ENCODE assay signal across 15 cellular contexts in the genomic region with DNA sequence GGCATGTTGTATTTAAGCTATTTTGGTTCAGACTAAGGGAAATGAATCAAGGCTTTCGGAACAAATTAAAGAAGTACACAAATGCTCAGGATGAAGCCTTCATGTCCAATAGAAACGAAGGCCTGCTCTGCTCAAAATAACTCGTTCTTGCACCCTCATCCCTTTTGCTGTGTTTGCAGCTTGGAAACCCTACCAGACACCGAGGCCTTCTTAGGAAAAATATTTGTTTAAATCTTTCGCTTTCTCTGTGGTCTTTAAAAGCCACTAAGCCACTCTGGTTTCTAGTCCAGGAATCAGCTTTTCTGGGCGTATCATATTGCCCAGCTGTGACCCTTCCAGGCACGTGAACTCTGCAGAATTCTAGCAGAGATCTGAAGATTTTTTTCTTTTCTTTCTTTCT.
DNase-seq lines count a peak whose midpoint lies in the region; ATAC-seq and TF ChIP-seq lines count a peak whose summit lies in the region.
"Had no signal": no experiment of that assay in that cellular context is flagged by ENCODE, and none has a peak within 500 bp of the region (broad histone marks: within the 10 kb centered on the region; RNA-seq: fewer than 3 reads in every experiment).

No MANE protein-coding gene starts in this region.

- ATAC-seq in HG03039 (IDR thresholded peaks at IDR 0.05; ENCODE audit: unreplicated experiment) = no peak
- ATAC-seq: activated CD4-positive, CD25-positive, alpha-beta regulatory T cell treated with anti-CD3 and anti-CD28 coated beads, Interleukin-2, amount 50 U/mL, for 24 hours; esophagus mucosa; natural killer cell had no signal

- TF ChIP-seq CTCF in chondrocyte (IDR thresholded peaks at IDR 0.05) = no peak

- no peaks in the 10 kb centered on the region for H3K36me3 Mint-ChIP-seq in chondrocyte (ENCODE audit: low read depth)
- H3K36me3 Mint-ChIP-seq: natural killer cell had no signal

- peak overlapping the region; percentile 1 to 60 for H3K9ac ChIP-seq in stomach smooth muscle (ENCODE audit: low read length in 2 of 2)
- H3K9ac ChIP-seq: BLaER1 had no signal

- no peaks in the 10 kb centered on the region for H3K27me3 Mint-ChIP-seq in chondrocyte (ENCODE audit: low read depth)

- H3K4me3 ChIP-seq in stomach smooth muscle (ENCODE audit: low read length in 2 of 2) = peak overlapping the region; percentile 10 to 25
- H3K4me3 ChIP-seq: BLaER1 had no signal

- peaks cover 17% of the 10 kb centered on the region for H3K4me1 Mint-ChIP-seq in chondrocyte (ENCODE audit: low read depth)

- H3K36me3 ChIP-seq in stomach smooth muscle (ENCODE audit: control insufficient read depth in 2 of 2, insufficient read depth in 2 of 2, low read length in 2 of 2) = peaks cover 0 to 2% of the 10 kb centered on the region in 2 donors
- H3K36me3 ChIP-seq: BLaER1 had no signal

- H3K27ac ChIP-seq in stomach smooth muscle (ENCODE audit: low read length) = peak overlapping the region; percentile 46
- H3K27ac ChIP-seq: BLaER1 had no signal

- peak; percentile 71 for DNase-seq in LHCN-M2 (ENCODE audit: low read depth)
- DNase-seq in chondrocyte (ENCODE audit: low spot score) = no peak
- DNase-seq in left kidney (ENCODE audit: low read depth, low spot score) = peak; percentile 53
- DNase-seq in retina = no peak
- no peak for DNase-seq in DMS79 treated with DMSO at 0.1 percent for 48 hours (lab: John Stamatoyannopoulos, UW)
- no peak for DNase-seq in HUDEP-2 (lab: John Stamatoyannopoulos, UW; ENCODE audit: unreplicated experiment in 76 of 76)
- DNase-seq: natural killer cell; NCI-H82; stimulated activated CD8-positive, alpha-beta memory T cell treated with anti-CD3 and anti-CD28 coated beads, Interleukin-4, amount 100 ng/mL, for 48 hours had no signal

- H3K4me1 ChIP-seq in stomach smooth muscle (ENCODE audit: control insufficient read depth, insufficient read depth, low read length) = peaks cover 14% of the 10 kb centered on the region
- H3K4me1 ChIP-seq: BLaER1 had no signal

- H3K27me3 ChIP-seq in stomach smooth muscle (ENCODE audit: control insufficient read depth in 1 of 2, insufficient read depth in 2 of 2, low read length in 2 of 2) = no peaks in the 10 kb centered on the region
- H3K27me3 ChIP-seq: BLaER1 had no signal

- no peaks in the 10 kb centered on the region for H3K9me3 Mint-ChIP-seq in chondrocyte (ENCODE audit: low read depth)
- H3K9me3 Mint-ChIP-seq: activated T-helper 1 cell treated with anti-CD3 and anti-CD28 coated beads, Interleukin-12 subunit alpha, Interleukin-12 subunit beta, Interleukin-2, Interleukin-4 antibody, amounts not matched to agents 30 ng/mL and 10 ng/mL and 1 ng/mL, durations not matched to agents 14 hours and 24 hours and 36 hours; natural killer cell had no signal

- no peaks in the 10 kb centered on the region for H3K9me3 ChIP-seq in stomach smooth muscle (ENCODE audit: control insufficient read depth in 2 of 2, low read length in 2 of 2)
- H3K9me3 ChIP-seq: BLaER1 had no signal

- peak overlapping the region; percentile 56 for H3K4me3 Mint-ChIP-seq in chondrocyte (ENCODE audit: unreplicated experiment)
- H3K4me3 Mint-ChIP-seq: activated T-helper 1 cell treated with anti-CD3 and anti-CD28 coated beads, Interleukin-12 subunit alpha, Interleukin-12 subunit beta, Interleukin-2, Interleukin-4 antibody, amounts not matched to agents 30 ng/mL and 10 ng/mL and 1 ng/mL, durations not matched to agents 14 hours and 24 hours and 36 hours; natural killer cell had no signal

- H3K27ac Mint-ChIP-seq in chondrocyte (ENCODE audit: unreplicated experiment) = peak overlapping the region; percentile 89
- H3K27ac Mint-ChIP-seq: activated T-helper 1 cell treated with anti-CD3 and anti-CD28 coated beads, Interleukin-12 subunit alpha, Interleukin-12 subunit beta, Interleukin-2, Interleukin-4 antibody, amounts not matched to agents 30 ng/mL and 10 ng/mL and 1 ng/mL, durations not matched to agents 14 hours and 24 hours and 36 hours; natural killer cell had no signal

Comparison
In these comparisons a context has a peak if more than half of its experiments do, and no peak if none do; other contexts are left out.
1. DNase-seq: peak in LHCN-M2 (single experiment) and left kidney (single experiment); none in chondrocyte (single experiment), retina (single experiment), DMS79 treated with DMSO at 0.1 percent for 48 hours (single experiment) and HUDEP-2 (0 of 76).